In genomic region chr18:11713756-11714155, GRCh38 we compare ENCODE assay signal across 17 cellular contexts.
"Had no signal": no experiment of that assay in that cellular context is flagged by ENCODE, and none has a peak within 500 bp of the region (broad histone marks: within the 10 kb centered on the region; RNA-seq: fewer than 3 reads in every experiment).

No MANE protein-coding gene starts in this region.

- DNase-seq: activated CD4-positive, alpha-beta T cell treated with anti-CD3 and anti-CD28 coated beads for 4 hours; activated CD4-positive, alpha-beta T cell treated with anti-CD3 and anti-CD28 coated beads, Interleukin-2, amount 50 U/mL, for 48 hours; activated CD4-positive, CD25-positive, alpha-beta regulatory T cell; activated effector memory CD4-positive, alpha-beta T cell treated with anti-CD3 and anti-CD28 coated beads, Interleukin-2, amount 50 U/mL, for 16 hours; activated naive CD4-positive, alpha-beta T cell treated with anti-CD3 and anti-CD28 coated beads, Interleukin-2, amount 10 ng/mL, durations not matched to agents 7 days and 5 days; heart right ventricle; kidney glomerular epithelial cell; left lung; natural killer cell; sigmoid colon; stimulated activated CD4-positive, alpha-beta T cell treated with anti-CD3 and anti-CD28 coated beads, Interleukin-4, amount 100 ng/mL, for 24 hours; stimulated activated naive CD8-positive, alpha-beta T cell treated with anti-CD3 and anti-CD28 coated beads, Interleukin-15, Interleukin-2, amounts not matched to agents 100 U/mL and 50 U/mL, for 24 hours; T1000; thyroid gland had no signal

- H3K27me3 ChIP-seq: cardiac muscle cell, sigmoid colon, thyroid gland had no signal

- H3K27ac ChIP-seq: cardiac muscle cell, heart right ventricle, left lung, sigmoid colon, thyroid gland had no signal

- ATAC-seq: heart right ventricle; left lung; natural killer cell; stimulated activated naive CD8-positive, alpha-beta T cell treated with anti-CD3 and anti-CD28 coated beads, Interleukin-15, Interleukin-2, amounts not matched to agents 100 U/mL and 50 U/mL, for 24 hours had no signal

- H3K36me3 ChIP-seq: cardiac muscle cell, heart right ventricle, left lung, sigmoid colon, thyroid gland had no signal

- H3K4me3 ChIP-seq: cardiac muscle cell, heart right ventricle, left lung, lung, sigmoid colon, thyroid gland had no signal

- H3K9me3 ChIP-seq: left lung, sigmoid colon, thyroid gland had no signal

- FAIRE-seq: endometrium had no signal

- H3K4me1 ChIP-seq: heart right ventricle, left lung, sigmoid colon, thyroid gland had no signal
